Comparison of ENCODE assay signal across 19 cellular contexts in the genomic region with DNA sequence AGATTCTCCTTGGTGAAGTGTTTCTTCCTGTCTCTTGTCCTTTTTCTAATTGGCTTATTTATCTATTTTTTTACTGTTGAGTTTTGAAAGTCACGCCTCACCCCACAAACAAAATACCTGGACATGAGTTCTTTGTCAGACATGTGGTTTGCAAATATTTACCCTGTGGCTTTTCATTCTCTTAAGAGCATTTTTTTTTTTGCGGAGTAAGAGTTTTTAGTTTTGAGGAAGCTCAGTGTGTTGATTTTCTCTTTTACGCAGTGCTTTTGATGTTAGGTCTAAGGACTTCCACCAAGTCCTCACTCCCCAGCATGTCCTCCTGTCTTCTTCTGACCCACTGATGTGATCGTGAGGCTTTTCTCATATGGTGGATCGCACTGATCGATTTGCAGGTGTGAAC.
"Had no signal": no experiment of that assay in that cellular context is flagged by ENCODE, and none has a peak within 500 bp of the region (broad histone marks: within the 10 kb centered on the region; RNA-seq: fewer than 3 reads in every experiment).

No MANE protein-coding gene starts in this region.

- ATAC-seq: activated CD4-positive, CD25-positive, alpha-beta regulatory T cell treated with anti-CD3 and anti-CD28 coated beads, Interleukin-2, amount 50 U/mL, for 24 hours; activated CD8-positive, alpha-beta T cell treated with anti-CD3 and anti-CD28 coated beads, Interleukin-2, amount 10 ng/mL, durations not matched to agents 7 days and 5 days; activated naive CD4-positive, alpha-beta T cell treated with anti-CD3 and anti-CD28 coated beads, Interleukin-2, amount 50 U/mL, for 72 hours; left lobe of liver had no signal

- H3K4me1 ChIP-seq: adrenal gland, breast epithelium, tibial artery had no signal

- H3K27me3 ChIP-seq: adrenal gland, breast epithelium, tibial artery had no signal

- H3K27ac ChIP-seq: adrenal gland, breast epithelium, tibial artery had no signal

- H3K9me3 ChIP-seq: adrenal gland, breast epithelium, tibial artery had no signal

- H3K4me3 ChIP-seq: adrenal gland, breast epithelium, tibial artery had no signal

- FAIRE-seq: astrocyte had no signal

- DNase-seq: activated CD4-positive, alpha-beta T cell treated with anti-CD3 and anti-CD28 coated beads, Interleukin-2, amount 10 ng/mL, durations not matched to agents 7 days and 5 days; activated CD8-positive, alpha-beta T cell treated with anti-CD3 and anti-CD28 coated beads, Interleukin-2, amount 10 ng/mL, durations not matched to agents 7 days and 5 days; activated effector memory CD4-positive, alpha-beta T cell treated with anti-CD3 and anti-CD28 coated beads, Interleukin-2, amount 50 U/mL, for 16 hours; activated T-cell treated with anti-CD3 and anti-CD28 coated beads, Interleukin-2, amount 50 U/mL, for 24 hours; adrenal gland; effector CD8-positive, alpha-beta T cell; islet precursor cell; nucleus accumbens; retina; stimulated activated CD8-positive, alpha-beta memory T cell treated with anti-CD3 and anti-CD28 coated beads, Interleukin-4, amount 100 ng/mL, for 48 hours; stimulated activated naive CD4-positive, alpha-beta T cell treated with Interleukin-2 at 50 U/mL for 16 hours; T-helper 1 cell; T-helper 9 cell; tibial artery had no signal

- H3K36me3 ChIP-seq: breast epithelium had no signal
